Comparison of ENCODE assay signal across 15 cellular contexts in genomic region chr2:10234013-10234306, GRCh38.
"Had no signal": no experiment of that assay in that cellular context is flagged by ENCODE, and none has a peak within 500 bp of the region (broad histone marks: within the 10 kb centered on the region; RNA-seq: fewer than 3 reads in every experiment).

No MANE protein-coding gene starts in this region.

- ATAC-seq: effector memory CD8-positive, alpha-beta T cell; left cardiac atrium; sciatic nerve; SK-N-SH treated with all-trans-retinoic acid at 6 μM for 48 hours had no signal

- H3K4me3 ChIP-seq: lung, spleen had no signal

- H3K9me3 ChIP-seq: spleen had no signal

- DNase-seq: activated CD4-positive, alpha-beta T cell treated with anti-CD3 and anti-CD28 coated beads, Interleukin-2, amount 50 U/mL, for 4 hours; activated T-cell treated with anti-CD3 and anti-CD28 coated beads, Interleukin-2, amount 50 U/mL, for 72 hours; effector memory CD8-positive, alpha-beta T cell; immature natural killer cell; left cardiac atrium; naive B cell; occipital lobe; stimulated activated CD4-positive, alpha-beta T cell treated with anti-CD3 and anti-CD28 coated beads, Interleukin-1b, Interleukin-23, amount 100 ng/mL, for 48 hours; stimulated activated naive CD4-positive, alpha-beta T cell treated with Interleukin-2 at 50 U/mL for 16 hours had no signal

- H3K27ac Mint-ChIP-seq: activated T-cell treated with anti-CD3 and anti-CD28 coated beads, Interleukin-2, amount 50 U/mL, for 72 hours; dendritic cell treated with granulocyte-macrophage colony-stimulating factor and Interleukin-4, amounts not matched to agents 40 ng/mL and 50 ng/mL, for 4 days; effector memory CD8-positive, alpha-beta T cell; T-helper 1 cell treated with Interleukin-12 subunit alpha and Interleukin-12 subunit beta and Interleukin-4 antibody, amounts not matched to agents 30 μg/mL and 1 μg/mL, for 36 hours had no signal

- H3K4me3 Mint-ChIP-seq: activated T-cell treated with anti-CD3 and anti-CD28 coated beads, Interleukin-2, amount 50 U/mL, for 72 hours; dendritic cell treated with granulocyte-macrophage colony-stimulating factor and Interleukin-4, amounts not matched to agents 40 ng/mL and 50 ng/mL, for 4 days; effector memory CD8-positive, alpha-beta T cell; naive B cell; T-helper 1 cell treated with Interleukin-12 subunit alpha and Interleukin-12 subunit beta and Interleukin-4 antibody, amounts not matched to agents 30 μg/mL and 1 μg/mL, for 36 hours had no signal

- H3K27ac ChIP-seq: spleen had no signal

- H3K36me3 Mint-ChIP-seq: naive B cell had no signal

- H3K36me3 ChIP-seq: spleen had no signal
